In the genomic region with DNA sequence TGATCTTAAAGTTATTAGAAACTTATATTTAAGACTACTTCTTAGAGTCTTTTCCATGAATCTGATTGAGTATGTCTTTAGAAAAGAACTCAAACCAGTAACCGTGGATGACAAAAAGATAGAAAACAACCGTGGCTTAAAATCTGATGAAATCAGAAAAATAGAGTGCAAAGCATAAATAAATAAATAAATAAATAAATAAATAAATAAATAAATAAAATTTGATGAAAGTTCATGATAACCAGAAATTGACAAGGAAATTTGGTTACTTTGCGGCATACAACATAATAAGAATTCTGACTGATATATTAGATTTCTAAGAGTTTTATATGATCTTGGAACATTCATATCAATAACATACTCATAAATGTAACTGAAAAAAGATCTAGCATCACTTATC, we compare ENCODE assay signal across 17 cellular contexts.
DNase-seq lines count a peak whose midpoint lies in the region; ATAC-seq, FAIRE-seq and TF ChIP-seq lines count a peak whose summit lies in the region.
"Had no signal": no experiment of that assay in that cellular context is flagged by ENCODE, and none has a peak within 500 bp of the region (broad histone marks: within the 10 kb centered on the region; RNA-seq: fewer than 3 reads in every experiment).

No MANE protein-coding gene starts in this region.

- H3K9me3 ChIP-seq in A549 (no peaks in the 10 kb centered on the region), T-helper 17 cell (ENCODE audit: control insufficient read depth, low read length, poor library complexity, severe bottlenecking) (no peaks in the 10 kb centered on the region)
- peaks cover 4% of the 10 kb centered on the region for H3K9me3 ChIP-seq in CD4-positive, alpha-beta T cell (ENCODE audit: control insufficient read depth, low read length)
- H3K9me3 ChIP-seq in naive thymus-derived CD4-positive, alpha-beta T cell (ENCODE audit: control insufficient read depth in 2 of 3, low read length in 3 of 3), result peaks cover 0 to under 1% (median 0%) of the 10 kb centered on the region in 3 experiments

- H3K27me3 Mint-ChIP-seq in CD4-positive, alpha-beta T cell, result no peaks in the 10 kb centered on the region
- no peaks in the 10 kb centered on the region for H3K27me3 Mint-ChIP-seq in T-helper 17 cell
- no peaks in the 10 kb centered on the region for H3K27me3 Mint-ChIP-seq in naive thymus-derived CD4-positive, alpha-beta T cell
- H3K27me3 Mint-ChIP-seq: CD8-positive, alpha-beta memory T cell had no signal

- intact Hi-C loops in CD4-positive, alpha-beta T cell (cut with DNase I, micrococcal nuclease), result loop anchor here in 1 of 2 experiments (5.0 to 10.0 kb wide), 5 partner anchors 51 to 251 kb away; partner anchors contain the start of genes AK5 and ZZZ3
- intact Hi-C loops in naive thymus-derived CD4-positive, alpha-beta T cell (cut with micrococcal nuclease), result loop anchor here (5.0 to 10.0 kb wide), 6 partner anchors 38 to 1649 kb away; partner anchors contain the start of genes FUBP1 (in 1 of the 2), PIGK (in 1 of the 2) and RABGGTB (in 1 of the 2)

- peaks cover 22% of the 10 kb centered on the region for H3K36me3 Mint-ChIP-seq in CD4-positive, alpha-beta T cell (ENCODE audit: low read depth)
- H3K36me3 Mint-ChIP-seq in T-helper 17 cell (ENCODE audit: low read depth), result peaks cover 4% of the 10 kb centered on the region
- H3K36me3 Mint-ChIP-seq in naive thymus-derived CD4-positive, alpha-beta T cell, result peaks cover 6 to 17% (median 7%) of the 10 kb centered on the region in 5 donors

- peaks cover 13% of the 10 kb centered on the region; the same call in 2 of the 3 replicates for H3K4me1 ChIP-seq in A549
- peaks cover 32 to 70% of the 10 kb centered on the region in 2 donors for H3K4me1 ChIP-seq in naive thymus-derived CD4-positive, alpha-beta T cell (ENCODE audit: control insufficient read depth in 2 of 2, insufficient read depth in 2 of 2, low read length in 2 of 2)

- H3K27ac Mint-ChIP-seq in CD4-positive, alpha-beta T cell, result peak overlapping the region; percentile 86
- peak overlapping the region; percentile 82 for H3K27ac Mint-ChIP-seq in T-helper 17 cell
- H3K27ac Mint-ChIP-seq in naive thymus-derived CD4-positive, alpha-beta T cell, result peak overlapping the region in 7 of 9 donors; percentile 82 to 96 (median 93)
- H3K27ac Mint-ChIP-seq: B cell, CD14-positive monocyte, IgD-negative memory B cell had no signal

- peaks cover 2% of the 10 kb centered on the region for H3K9me3 Mint-ChIP-seq in CD4-positive, alpha-beta T cell
- H3K9me3 Mint-ChIP-seq in naive thymus-derived CD4-positive, alpha-beta T cell, result peaks cover 0 to 17% (median 7%) of the 10 kb centered on the region in 11 donors

- no peaks in the 10 kb centered on the region for H3K36me3 ChIP-seq in naive thymus-derived CD4-positive, alpha-beta T cell (ENCODE audit: control insufficient read depth in 2 of 3, insufficient read depth in 3 of 3, low read length in 3 of 3)

- no peak for DNase-seq in A549 (ENCODE audit: low read depth in 1 of 2, low spot score in 1 of 2)
- no peak for DNase-seq in CD4-positive, alpha-beta T cell
- DNase-seq in T-helper 17 cell, result no peak
- no peak for DNase-seq in naive thymus-derived CD4-positive, alpha-beta T cell
- no peak for DNase-seq in GM03348 (ENCODE audit: low spot score)
- DNase-seq in medulla oblongata (ENCODE audit: extremely low spot score), result no peak
- DNase-seq in SW480 (ENCODE audit: low spot score), result no peak
- DNase-seq: CD8-positive, alpha-beta memory T cell; DMS53; GM23248; KG1 had no signal

- no peak for TF ChIP-seq EP300 in A549 (IDR thresholded peaks at IDR 0.05)

- POLR2A ChIA-PET in A549 (lab: Yijun Ruan, JAX), result no interaction called here
- POLR2A ChIA-PET in CD4-positive, alpha-beta T cell (lab: Charles Lee), result interaction anchor here (0.7 to 1.5 kb wide), 3 partner anchors 13 to 89 kb away, joined by 4 to 10 read pairs (median 5); no protein-coding TSS in a partner anchor
- POLR2A ChIA-PET in naive thymus-derived CD4-positive, alpha-beta T cell (lab: Charles Lee), result interaction anchor here (1.2 to 2.3 kb wide), 3 partner anchors 13 to 153 kb away, joined by 3 to 16 read pairs (median 6); no protein-coding TSS in a partner anchor

- no peak for TF ChIP-seq POLR2A in A549 (IDR thresholded peaks at IDR 0.05; ENCODE audit: low read length)

- H3K4me3 ChIP-seq in A549, result no peak overlapping the region
- H3K4me3 ChIP-seq in naive thymus-derived CD4-positive, alpha-beta T cell (ENCODE audit: low read length), result no peak overlapping the region
- H3K4me3 ChIP-seq: GM12878, GM23248 had no signal

- H3K27me3 ChIP-seq in CD4-positive, alpha-beta T cell (ENCODE audit: control insufficient read depth, insufficient read depth, low read length), result no peaks in the 10 kb centered on the region
- no peaks in the 10 kb centered on the region for H3K27me3 ChIP-seq in naive thymus-derived CD4-positive, alpha-beta T cell (ENCODE audit: control insufficient read depth in 2 of 2, insufficient read depth in 2 of 2, low read length in 2 of 2)

- no peak overlapping the region for H3K4me2 ChIP-seq in A549

- H3K4me3 Mint-ChIP-seq in CD4-positive, alpha-beta T cell, result no peak overlapping the region
- H3K4me3 Mint-ChIP-seq in T-helper 17 cell, result no peak overlapping the region
- H3K4me3 Mint-ChIP-seq in naive thymus-derived CD4-positive, alpha-beta T cell, result peak overlapping the region in 3 of 10 donors; percentile 72 to 75 (median 75)
- H3K4me3 Mint-ChIP-seq: B cell; CD14-positive monocyte; CD8-positive, alpha-beta memory T cell; IgD-negative memory B cell had no signal

- no peak for ATAC-seq in A549
- ATAC-seq in CD4-positive, alpha-beta T cell (ENCODE audit: poor library complexity), result no peak
- no peak for ATAC-seq in T-helper 17 cell
- no peak for ATAC-seq in naive thymus-derived CD4-positive, alpha-beta T cell
- ATAC-seq: GM12878, HCT116 had no signal

- TF ChIP-seq RAD21 in A549 (conservative IDR thresholded peaks at IDR 0.05 in 1 of 2, IDR thresholded peaks at IDR 0.05 in 1 of 2), result no peak

- 99% methylated on average over 3 of the region's 3 CpGs for WGBS in A549 (ENCODE audit: missing lambda C conversion rate)

- TF ChIP-seq CTCF in A549 (IDR thresholded peaks at IDR 0.05), result no peak
- no peak for TF ChIP-seq CTCF in CD4-positive, alpha-beta T cell (IDR thresholded peaks at IDR 0.05)

- no peak for FAIRE-seq in A549 (lab: Jason Lieb, UNC)
- FAIRE-seq: GM12878, GM18507 had no signal

- peaks cover 35% of the 10 kb centered on the region for H3K4me1 Mint-ChIP-seq in CD4-positive, alpha-beta T cell (ENCODE audit: low read depth)
- H3K4me1 Mint-ChIP-seq in T-helper 17 cell, result peaks cover 17% of the 10 kb centered on the region
- peaks cover 23 to 54% (median 31%) of the 10 kb centered on the region in 7 donors for H3K4me1 Mint-ChIP-seq in naive thymus-derived CD4-positive, alpha-beta T cell

- CTCF ChIA-PET in A549 (lab: Yijun Ruan, JAX), result no interaction called here
- CTCF ChIA-PET in CD4-positive, alpha-beta T cell (lab: Charles Lee), result no interaction called here
- CTCF ChIA-PET in naive thymus-derived CD4-positive, alpha-beta T cell (lab: Charles Lee), result interaction anchor here (1.0 to 2.3 kb wide), 3 partner anchors 13 to 99 kb away, joined by 3 to 7 read pairs (median 5); no protein-coding TSS in a partner anchor

- no peak overlapping the region for H3K27ac ChIP-seq in A549
- H3K27ac ChIP-seq in CD4-positive, alpha-beta T cell (ENCODE audit: low read depth, low read length), result no peak overlapping the region
- no peak overlapping the region for H3K27ac ChIP-seq in naive thymus-derived CD4-positive, alpha-beta T cell (ENCODE audit: low read depth, low read length)
- H3K27ac ChIP-seq: GM23248 had no signal

TF ChIP-seq in A549, 52 proteins besides CTCF, POLR2A, EP300 and RAD21:
- TF ChIP-seq KDM1A (IDR thresholded peaks at IDR 0.05; ENCODE audit: low read depth) (no peak), TFCP2L1 (CRISPR knock-in tag; IDR thresholded peaks at IDR 0.05) (no peak), ZC3H11A (IDR thresholded peaks at IDR 0.05) (peak; percentile 80)
